13 cellular contexts compared by ENCODE assay signal in genomic region chr1:1403543-1404112, GRCh38. TPM values are rescaled to one million over a fixed set of nuclear protein-coding genes. Genes with fewer than 3 reads are reported as not detected.
DNase-seq lines count a peak whose midpoint lies in the region; ATAC-seq and TF ChIP-seq lines count a peak whose summit lies in the region.
"Had no signal": no experiment of that assay in that cellular context is flagged by ENCODE, and none has a peak within 500 bp of the region (broad histone marks: within the 10 kb centered on the region; RNA-seq: fewer than 3 reads in every experiment).

No MANE protein-coding gene starts in this region.

- peaks cover 7% of the 10 kb centered on the region for H3K4me1 ChIP-seq in right cardiac atrium (ENCODE audit: control insufficient read depth, insufficient read depth, low read length)
- H3K4me1 ChIP-seq in endodermal cell (ENCODE audit: control insufficient read depth, insufficient read depth, low read length) = peaks cover 15% of the 10 kb centered on the region
- H3K4me1 ChIP-seq in SJCRH30 = peaks cover 14% of the 10 kb centered on the region

- H3K4me3 ChIP-seq in right cardiac atrium (ENCODE audit: low read length) (no peak overlapping the region), endodermal cell (ENCODE audit: low read length) (no peak overlapping the region), SJCRH30 (no peak overlapping the region), coronary artery (no peak overlapping the region)

- ATAC-seq in right cardiac atrium (no peak), Right ventricle myocardium superior (ENCODE audit: poor library complexity) (no peak), T-helper 17 cell (no peak)
- ATAC-seq in stimulated activated memory B cell treated with anti-CD40 and anti-IgM and Interleukin-4, amounts not matched to agents 10 μg/mL and 1 μg/mL and 100 μg/mL, for 72 hours = no peak

- DNase-seq in right cardiac atrium (peak in 2 of 3 donors; percentile 23 to 37), Right ventricle myocardium superior (no peak), T-helper 17 cell (no peak), endodermal cell (no peak), NCI-H1092 (lab: John Stamatoyannopoulos, UW) (no peak), SJCRH30 (no peak), coronary artery (ENCODE audit: low spot score) (no peak)
- DNase-seq: brain microvascular endothelial cell, kidney glomerular epithelial cell, NCI-H2029, NCI-H748 treated with DMSO at 0.1 percent for 48 hours had no signal

- H3K4me1 Mint-ChIP-seq in T-helper 17 cell (peaks cover 22% of the 10 kb centered on the region), endodermal cell (peaks cover 30% of the 10 kb centered on the region)
- peaks cover 57% of the 10 kb centered on the region for H3K4me1 Mint-ChIP-seq in stimulated activated memory B cell treated with anti-CD40 and anti-IgM and Interleukin-4, amounts not matched to agents 10 μg/mL and 1 μg/mL and 100 μg/mL, for 72 hours

- intact Hi-C loops in right cardiac atrium (cut with DNase I) = no loop called here
- intact Hi-C loops in Right ventricle myocardium superior (cut with DNase I) = no loop called here

- H3K27ac ChIP-seq in right cardiac atrium (ENCODE audit: low read length) (no peak overlapping the region), endodermal cell (ENCODE audit: low read depth, low read length) (no peak overlapping the region), SJCRH30 (no peak overlapping the region), coronary artery (no peak overlapping the region)
- H3K27ac ChIP-seq: brain microvascular endothelial cell had no signal

- H3K27me3 ChIP-seq in right cardiac atrium (ENCODE audit: control insufficient read depth, insufficient read depth) (no peaks in the 10 kb centered on the region), endodermal cell (ENCODE audit: control insufficient read depth, insufficient read depth, low read length, poor library complexity, severe bottlenecking) (no peaks in the 10 kb centered on the region), SJCRH30 (no peaks in the 10 kb centered on the region)
- H3K27me3 ChIP-seq: brain microvascular endothelial cell had no signal

- peaks cover 3% of the 10 kb centered on the region for H3K36me3 Mint-ChIP-seq in T-helper 17 cell (ENCODE audit: low read depth)
- peaks cover 57% of the 10 kb centered on the region for H3K36me3 Mint-ChIP-seq in endodermal cell (ENCODE audit: low read depth)
- peaks cover 53% of the 10 kb centered on the region for H3K36me3 Mint-ChIP-seq in stimulated activated memory B cell treated with anti-CD40 and anti-IgM and Interleukin-4, amounts not matched to agents 10 μg/mL and 1 μg/mL and 100 μg/mL, for 72 hours

- H3K4me3 Mint-ChIP-seq in T-helper 17 cell = peak overlapping the region; percentile 57
- H3K4me3 Mint-ChIP-seq in endodermal cell = no peak overlapping the region
- H3K4me3 Mint-ChIP-seq in stimulated activated memory B cell treated with anti-CD40 and anti-IgM and Interleukin-4, amounts not matched to agents 10 μg/mL and 1 μg/mL and 100 μg/mL, for 72 hours = no peak overlapping the region

- H3K27me3 Mint-ChIP-seq in T-helper 17 cell (no peaks in the 10 kb centered on the region), endodermal cell (ENCODE audit: insufficient read depth) (no peaks in the 10 kb centered on the region)
- H3K27me3 Mint-ChIP-seq in stimulated activated memory B cell treated with anti-CD40 and anti-IgM and Interleukin-4, amounts not matched to agents 10 μg/mL and 1 μg/mL and 100 μg/mL, for 72 hours = no peaks in the 10 kb centered on the region

- WGBS in right cardiac atrium = 83% methylated on average over 9 of the region's 9 CpGs
- 96 to 98% methylated on average over 9 of the region's 9 CpGs for WGBS in endodermal cell (ENCODE audit: insufficient coverage in 1 of 2, insufficient read length in 1 of 2), 2 experiments

- H3K9me3 ChIP-seq in right cardiac atrium (ENCODE audit: control insufficient read depth, low read length) (no peaks in the 10 kb centered on the region), T-helper 17 cell (ENCODE audit: control insufficient read depth, low read length, poor library complexity, severe bottlenecking) (no peaks in the 10 kb centered on the region), endodermal cell (ENCODE audit: control insufficient read depth, low read length) (no peaks in the 10 kb centered on the region), SJCRH30 (replicated peaks) (no peaks in the 10 kb centered on the region)

- H3K36me3 ChIP-seq in endodermal cell (ENCODE audit: control insufficient read depth, insufficient read depth, low read length) (peaks cover 50% of the 10 kb centered on the region), SJCRH30 (peaks cover 54% of the 10 kb centered on the region)

- no peaks in the 10 kb centered on the region for H3K9me3 Mint-ChIP-seq in endodermal cell
- no peaks in the 10 kb centered on the region for H3K9me3 Mint-ChIP-seq in stimulated activated memory B cell treated with anti-CD40 and anti-IgM and Interleukin-4, amounts not matched to agents 10 μg/mL and 1 μg/mL and 100 μg/mL, for 72 hours

- H3K27ac Mint-ChIP-seq in T-helper 17 cell (peak overlapping the region; percentile 91), endodermal cell (peak overlapping the region; percentile 13)
- peak overlapping the region; percentile 5 for H3K27ac Mint-ChIP-seq in stimulated activated memory B cell treated with anti-CD40 and anti-IgM and Interleukin-4, amounts not matched to agents 10 μg/mL and 1 μg/mL and 100 μg/mL, for 72 hours

- no peak overlapping the region for H3K9ac ChIP-seq in endodermal cell (ENCODE audit: extremely low read depth, low read length, poor library complexity, severe bottlenecking)

- TF ChIP-seq CTCF in endodermal cell (conservative IDR thresholded peaks at IDR 0.05) = no peak
- no peak for TF ChIP-seq CTCF in coronary artery (IDR thresholded peaks at IDR 0.05)

RNA-seq across cellular contexts. Expression of gene MRPL20, which starts 3.5 kb away (rescaled TPM):
- 100 to 1,000 TPM; 121 to 144 (median 132) TPM for total RNA-seq in right cardiac atrium
- 190 TPM for polyA plus RNA-seq in right cardiac atrium
- total RNA-seq in Right ventricle myocardium superior = 144 TPM
- 10 to 100 TPM; 88.0 to 92.1 TPM for total RNA-seq in T-helper 17 cell
- total RNA-seq in endodermal cell = 100 to 1,000 TPM; 109 to 129 TPM
- polyA plus RNA-seq in endodermal cell (2013, experiment 1 of 2) = 104 TPM
- 98.2 TPM for polyA plus RNA-seq in endodermal cell (2013, experiment 2 of 2)
- total RNA-seq in SJCRH30 (2014; rRNA removed; shearing (Covaris generic)) = 229 and 236 TPM in 2 replicates

RNA-seq across cellular contexts. Expression of gene CCNL2, which starts 4.5 kb away (rescaled TPM):
- total RNA-seq in right cardiac atrium = 10 to 100 TPM; 61.2 to 83.1 (median 67.2) TPM
- 81.7 TPM for polyA plus RNA-seq in right cardiac atrium
- 45.7 TPM for total RNA-seq in Right ventricle myocardium superior
- 100 to 1,000 TPM; 231 to 252 TPM for total RNA-seq in T-helper 17 cell
- 100 to 1,000 TPM; 187 to 244 TPM for total RNA-seq in endodermal cell
- polyA plus RNA-seq in endodermal cell (2013, experiment 1 of 2) = 255 TPM
- polyA plus RNA-seq in endodermal cell (2013, experiment 2 of 2) = 217 TPM
- 124 and 196 TPM in 2 replicates for total RNA-seq in SJCRH30 (2014; rRNA removed; shearing (Covaris generic))

RNA-seq across cellular contexts. Expression of gene ANKRD65, which starts 17.4 kb away (rescaled TPM):
- total RNA-seq in right cardiac atrium (1 to 10 TPM; 1.6 to 3.6 (median 2.9) TPM), Right ventricle myocardium superior (1.8 TPM), T-helper 17 cell (not detected), endodermal cell (1 to 10 TPM; 1.6 TPM)
- 4.5 TPM for polyA plus RNA-seq in right cardiac atrium
- 0.78 TPM for polyA plus RNA-seq in endodermal cell (2013, experiment 1 of 2)
- polyA plus RNA-seq in endodermal cell (2013, experiment 2 of 2) = 1.7 TPM
- total RNA-seq in SJCRH30 (2014; rRNA removed; shearing (Covaris generic)) = 6.1 and 6.2 TPM in 2 replicates
- total RNA-seq: glomerular endothelial cell had no signal

RNA-seq across cellular contexts. Expression of gene AURKAIP1, which starts 28.6 kb away (rescaled TPM):
- total RNA-seq in right cardiac atrium = 100 to 1,000 TPM; 175 to 210 (median 188) TPM
- 331 TPM for polyA plus RNA-seq in right cardiac atrium
- total RNA-seq in Right ventricle myocardium superior = 271 TPM
- 10 to 100 TPM; 58.3 to 62.6 TPM for total RNA-seq in T-helper 17 cell
- total RNA-seq in endodermal cell = 100 to 1,000 TPM; 159 to 162 TPM
- 82.4 TPM for polyA plus RNA-seq in endodermal cell (2013, experiment 1 of 2)
- 74.8 TPM for polyA plus RNA-seq in endodermal cell (2013, experiment 2 of 2)
- total RNA-seq in SJCRH30 (2014; rRNA removed; shearing (Covaris generic)) = 177 and 208 TPM in 2 replicates

RNA-seq across cellular contexts. Expression of gene VWA1, which starts 31.9 kb away (rescaled TPM):
- total RNA-seq in right cardiac atrium = 10 to 100 TPM; 25.0 to 38.6 (median 25.6) TPM
- 17.3 TPM for polyA plus RNA-seq in right cardiac atrium
- 17.1 TPM for total RNA-seq in Right ventricle myocardium superior
- total RNA-seq in T-helper 17 cell = not detected
- 10 to 100 TPM; 12.7 to 17.4 TPM for total RNA-seq in endodermal cell
- 10.3 TPM for polyA plus RNA-seq in endodermal cell (2013, experiment 1 of 2)
- polyA plus RNA-seq in endodermal cell (2013, experiment 2 of 2) = 5.6 TPM
- 0.58 and 3.3 TPM in 2 replicates for total RNA-seq in SJCRH30 (2014; rRNA removed; shearing (Covaris generic))

Comparison
In these comparisons a context has a peak if more than half of its experiments do, and no peak if none do; other contexts are left out.
1. DNase-seq: peak in right cardiac atrium (2 of 3); none in Right ventricle myocardium superior (single experiment), T-helper 17 cell (0 of 3), endodermal cell (single experiment), NCI-H1092 (single experiment), SJCRH30 (0 of 2) and coronary artery (single experiment).
2. H3K27ac Mint-ChIP-seq: peak in every context shown above with its lines; median percentile 91 in T-helper 17 cell; 13 in endodermal cell; 5 in stimulated activated memory B cell treated with anti-CD40 and anti-IgM and Interleukin-4, amounts not matched to agents 10 μg/mL and 1 μg/mL and 100 μg/mL, for 72 hours.